Comparison of ENCODE assay signal across 24 cellular contexts in genomic region chr6:203663-204062, GRCh38.
A peak's percentile ranks its signal among the peaks of the same experiment; 100 is the strongest.
DNase-seq lines count a peak whose midpoint lies in the region; ATAC-seq, FAIRE-seq and TF ChIP-seq lines count a peak whose summit lies in the region.
"Had no signal": no experiment of that assay in that cellular context is flagged by ENCODE, and none has a peak within 500 bp of the region (broad histone marks: within the 10 kb centered on the region; RNA-seq: fewer than 3 reads in every experiment).

No MANE protein-coding gene starts in this region.

- H3K9me1 ChIP-seq in endothelial cell of umbilical vein (replicated peaks; ENCODE audit: control insufficient read depth, extremely low read depth, insufficient read depth, low read length), result no peaks in the 10 kb centered on the region

- no peak for ATAC-seq in stimulated activated naive CD8-positive, alpha-beta T cell treated with anti-CD3 and anti-CD28 coated beads, Interleukin-15, Interleukin-2, amounts not matched to agents 100 U/mL and 50 U/mL, for 24 hours
- ATAC-seq in HG02678 (IDR thresholded peaks at IDR 0.05; ENCODE audit: unreplicated experiment), result no peak
- no peak for ATAC-seq in right cardiac atrium
- ATAC-seq: A549, HCT116 had no signal

- H3K27ac ChIP-seq in endothelial cell of umbilical vein (ENCODE audit: insufficient read depth, low read depth, low read length), result no peak overlapping the region
- no peak overlapping the region for H3K27ac ChIP-seq in right cardiac atrium (ENCODE audit: low read length)
- H3K27ac ChIP-seq: A549; BLaER1 treated with 17β-estradiol and CSF1 and Interleukin-3, amounts not matched to agents 10 nM and 100 nM; GM23248 had no signal

- H3K36me3 ChIP-seq in endothelial cell of umbilical vein (ENCODE audit: control insufficient read depth in 2 of 2, extremely low read depth in 1 of 2, insufficient read depth in 2 of 2, low read length in 2 of 2), result no peaks in the 10 kb centered on the region
- H3K36me3 ChIP-seq: BE2C; BLaER1 treated with 17β-estradiol and CSF1 and Interleukin-3, amounts not matched to agents 10 nM and 100 nM had no signal

- TF ChIP-seq CTCF in endothelial cell of umbilical vein (IDR thresholded peaks at IDR 0.05; ENCODE audit: extremely low read depth in 1 of 2, insufficient read depth in 1 of 2, low read depth in 1 of 2, low read length in 2 of 2), result no peak

- H3K36me3 Mint-ChIP-seq in stimulated activated naive CD8-positive, alpha-beta T cell treated with anti-CD3 and anti-CD28 coated beads, Interleukin-15, Interleukin-2, amounts not matched to agents 100 ng/mL and 50 ng/mL, for 24 hours (ENCODE audit: low read depth), result no peaks in the 10 kb centered on the region
- H3K36me3 Mint-ChIP-seq in dendritic cell treated with granulocyte-macrophage colony-stimulating factor and Interleukin-4, amounts not matched to agents 40 ng/mL and 50 ng/mL, for 4 days (ENCODE audit: low read depth), result no peaks in the 10 kb centered on the region
- H3K36me3 Mint-ChIP-seq: CD14-positive monocyte; CD4-positive, alpha-beta memory T cell had no signal

- no peak overlapping the region for H3K9ac ChIP-seq in endothelial cell of umbilical vein (replicated peaks; ENCODE audit: extremely low read depth, insufficient read depth, low read length)
- H3K9ac ChIP-seq: BLaER1 treated with 17β-estradiol and CSF1 and Interleukin-3, amounts not matched to agents 10 nM and 100 nM; GM23248 had no signal

- CTCF ChIA-PET in endothelial cell of umbilical vein (lab: Charles Lee), result interaction anchor here (1.2 to 2.3 kb wide), 2 partner anchors 13 to 20 kb away, joined by 3 to 12 read pairs; no protein-coding TSS in a partner anchor

- no peaks in the 10 kb centered on the region for H4K20me1 ChIP-seq in endothelial cell of umbilical vein (replicated peaks; ENCODE audit: control insufficient read depth, extremely low read depth, insufficient read depth, low read length)
- H4K20me1 ChIP-seq: BLaER1 treated with 17β-estradiol and CSF1 and Interleukin-3, amounts not matched to agents 10 nM and 100 nM had no signal

- H3K4me3 Mint-ChIP-seq in stimulated activated naive CD8-positive, alpha-beta T cell treated with anti-CD3 and anti-CD28 coated beads, Interleukin-15, Interleukin-2, amounts not matched to agents 100 ng/mL and 50 ng/mL, for 24 hours, result no peak overlapping the region
- H3K4me3 Mint-ChIP-seq in dendritic cell treated with granulocyte-macrophage colony-stimulating factor and Interleukin-4, amounts not matched to agents 40 ng/mL and 50 ng/mL, for 4 days, result no peak overlapping the region
- H3K4me3 Mint-ChIP-seq: CD14-positive monocyte; CD4-positive, alpha-beta memory T cell; H9 had no signal

- peaks cover 13% of the 10 kb centered on the region for H3K4me1 Mint-ChIP-seq in stimulated activated naive CD8-positive, alpha-beta T cell treated with anti-CD3 and anti-CD28 coated beads, Interleukin-15, Interleukin-2, amounts not matched to agents 100 ng/mL and 50 ng/mL, for 24 hours (ENCODE audit: low read depth)
- peaks cover 48% of the 10 kb centered on the region for H3K4me1 Mint-ChIP-seq in dendritic cell treated with granulocyte-macrophage colony-stimulating factor and Interleukin-4, amounts not matched to agents 40 ng/mL and 50 ng/mL, for 4 days (ENCODE audit: low read depth)
- H3K4me1 Mint-ChIP-seq: H9 had no signal

- dilution Hi-C loops in endothelial cell of umbilical vein (cut with MboI; ENCODE audit: extremely low pct_ligation_motif_present, low sequenced_read_pairs), result no loop called here

- H3K4me2 ChIP-seq in endothelial cell of umbilical vein (ENCODE audit: insufficient read depth, low read length), result no peak overlapping the region
- H3K4me2 ChIP-seq: A549; BLaER1 treated with 17β-estradiol and CSF1 and Interleukin-3, amounts not matched to agents 10 nM and 100 nM had no signal

- H3K27me3 ChIP-seq in endothelial cell of umbilical vein (ENCODE audit: control insufficient read depth in 2 of 2, insufficient read depth in 2 of 2, low read length in 2 of 2), result no peaks in the 10 kb centered on the region
- no peaks in the 10 kb centered on the region for H3K27me3 ChIP-seq in right cardiac atrium (ENCODE audit: control insufficient read depth, insufficient read depth)
- H3K27me3 ChIP-seq: BLaER1 treated with 17β-estradiol and CSF1 and Interleukin-3, amounts not matched to agents 10 nM and 100 nM had no signal

- H3K4me3 ChIP-seq in endothelial cell of umbilical vein (replicated peaks in 1 of 3; ENCODE audit: insufficient read depth in 1 of 3, low read depth in 1 of 3, low read length in 3 of 3), result no peak overlapping the region
- H3K4me3 ChIP-seq in right cardiac atrium (ENCODE audit: low read length), result no peak overlapping the region
- H3K4me3 ChIP-seq: A549; BLaER1 treated with 17β-estradiol and CSF1 and Interleukin-3, amounts not matched to agents 10 nM and 100 nM; GM23248 had no signal

- no peak for TF ChIP-seq POLR2A in endothelial cell of umbilical vein (IDR thresholded peaks at IDR 0.05; ENCODE audit: low read depth, low read length)

- no peak for FAIRE-seq in endothelial cell of umbilical vein (lab: Jason Lieb, UNC)
- FAIRE-seq: A549, GM12892 had no signal

- 70% methylated on average over 9 of the region's 9 CpGs for WGBS in right cardiac atrium

- POLR2A ChIA-PET in endothelial cell of umbilical vein (lab: Charles Lee), result no interaction called here

- H3K9me3 Mint-ChIP-seq in stimulated activated naive CD8-positive, alpha-beta T cell treated with anti-CD3 and anti-CD28 coated beads, Interleukin-15, Interleukin-2, amounts not matched to agents 100 ng/mL and 50 ng/mL, for 24 hours, result no peaks in the 10 kb centered on the region
- no peaks in the 10 kb centered on the region for H3K9me3 Mint-ChIP-seq in dendritic cell treated with granulocyte-macrophage colony-stimulating factor and Interleukin-4, amounts not matched to agents 40 ng/mL and 50 ng/mL, for 4 days
- H3K9me3 Mint-ChIP-seq: CD14-positive monocyte had no signal

- intact Hi-C loops in dendritic cell treated with granulocyte-macrophage colony-stimulating factor and Interleukin-4, amounts not matched to agents 40 ng/mL and 50 ng/mL, for 4 days (cut with micrococcal nuclease), result no loop called here
- intact Hi-C loops in endothelial cell of umbilical vein (cut with micrococcal nuclease), result no loop called here
- intact Hi-C loops in right cardiac atrium (cut with DNase I), result no loop called here

- BruUV-seq in endothelial cell of umbilical vein (replicated peaks; lab: Mats Ljungman, UMichigan), result no TSS peak

- DNase-seq in stimulated activated naive CD8-positive, alpha-beta T cell treated with anti-CD3 and anti-CD28 coated beads, Interleukin-15, Interleukin-2, amounts not matched to agents 100 U/mL and 50 U/mL, for 24 hours, result no peak
- DNase-seq in endothelial cell of umbilical vein (ENCODE audit: low read depth, low spot score) (no peak), right cardiac atrium (no peak), NOMO-1 treated with DMSO at 0.1 percent for 48 hours (lab: John Stamatoyannopoulos, UW; ENCODE audit: unreplicated experiment) (no peak)
- DNase-seq: 8988T; ACHN; AML-193; BE2C; Calu3; CD4-positive, alpha-beta memory T cell; COR-L47; DMS53; DMS79 treated with DMSO at 0.1 percent for 48 hours; GF-D8; GM23248; H9 had no signal

- H3K4me1 ChIP-seq in endothelial cell of umbilical vein (ENCODE audit: control insufficient read depth, extremely low read depth, insufficient read depth, low read length) (no peaks in the 10 kb centered on the region), right cardiac atrium (ENCODE audit: control insufficient read depth, insufficient read depth, low read length) (no peaks in the 10 kb centered on the region)
- H3K4me1 ChIP-seq: A549, BE2C had no signal

- H3K27ac Mint-ChIP-seq in stimulated activated naive CD8-positive, alpha-beta T cell treated with anti-CD3 and anti-CD28 coated beads, Interleukin-15, Interleukin-2, amounts not matched to agents 100 ng/mL and 50 ng/mL, for 24 hours, result peak overlapping the region; percentile 42
- peak overlapping the region; percentile 14 for H3K27ac Mint-ChIP-seq in dendritic cell treated with granulocyte-macrophage colony-stimulating factor and Interleukin-4, amounts not matched to agents 40 ng/mL and 50 ng/mL, for 4 days
- H3K27ac Mint-ChIP-seq: CD14-positive monocyte; CD4-positive, alpha-beta memory T cell; H9 had no signal

- H3K9me3 ChIP-seq in endothelial cell of umbilical vein (replicated peaks; ENCODE audit: control insufficient read depth, insufficient read depth, low read length) (no peaks in the 10 kb centered on the region), right cardiac atrium (ENCODE audit: control insufficient read depth, low read length) (no peaks in the 10 kb centered on the region)
- H3K9me3 ChIP-seq: A549; BE2C; BLaER1 treated with 17β-estradiol and CSF1 and Interleukin-3, amounts not matched to agents 10 nM and 100 nM had no signal

- no peak overlapping the region for H2AFZ ChIP-seq in endothelial cell of umbilical vein (ENCODE audit: low read depth, low read length)
- H2AFZ ChIP-seq: GM23248 had no signal

- no peaks in the 10 kb centered on the region for H3K79me2 ChIP-seq in endothelial cell of umbilical vein (ENCODE audit: control insufficient read depth, insufficient read depth, low read length)

- peaks cover 5% of the 10 kb centered on the region for H3K27me3 Mint-ChIP-seq in stimulated activated naive CD8-positive, alpha-beta T cell treated with anti-CD3 and anti-CD28 coated beads, Interleukin-15, Interleukin-2, amounts not matched to agents 100 ng/mL and 50 ng/mL, for 24 hours
- peaks cover 8% of the 10 kb centered on the region for H3K27me3 Mint-ChIP-seq in dendritic cell treated with granulocyte-macrophage colony-stimulating factor and Interleukin-4, amounts not matched to agents 40 ng/mL and 50 ng/mL, for 4 days
- H3K27me3 Mint-ChIP-seq: CD4-positive, alpha-beta memory T cell had no signal

TF ChIP-seq in endothelial cell of umbilical vein, 7 proteins besides CTCF, POLR2A, EP300 and RAD21:
- TF ChIP-seq MAX (IDR thresholded peaks at IDR 0.05; ENCODE audit: insufficient read depth, insufficient read length) (no peak), FOS (IDR thresholded peaks at IDR 0.05; ENCODE audit: borderline replicate concordance, insufficient read depth, low read length) (peak; percentile 48), MYC (IDR thresholded peaks at IDR 0.05; ENCODE audit: low read depth, low read length) (no peak), POLR2AphosphoS5 (IDR thresholded peaks at IDR 0.05; ENCODE audit: insufficient read depth, low read depth, low read length) (no peak), JUN (IDR thresholded peaks at IDR 0.05; ENCODE audit: borderline replicate concordance, insufficient read depth, insufficient read length, low read depth) (no peak)
TF ChIP-seq in endothelial cell of umbilical vein: peak in this region for 1.
